In genomic region chr13:97630725-97631124, GRCh38 we compare ENCODE assay signal across 14 cellular contexts.
"Had no signal": no experiment of that assay in that cellular context is flagged by ENCODE, and none has a peak within 500 bp of the region (broad histone marks: within the 10 kb centered on the region; RNA-seq: fewer than 3 reads in every experiment).

No MANE protein-coding gene starts in this region.

- ATAC-seq: activated CD4-positive, alpha-beta T cell treated with anti-CD3 and anti-CD28 coated beads for 36 hours; esophagus mucosa; gastroesophageal sphincter; heart right ventricle; left ventricle myocardium superior had no signal

- DNase-seq: activated CD4-positive, alpha-beta T cell treated with anti-CD3 and anti-CD28 coated beads for 36 hours; activated CD4-positive, alpha-beta T cell treated with anti-CD3 and anti-CD28 coated beads, Interleukin-2, amount 50 U/mL, for 48 hours; activated gamma-delta T cell treated with Interleukin-2 at 50 U/mL for 16 hours; adrenal gland; effector CD4-positive, alpha-beta T cell; heart right ventricle; left ventricle myocardium superior; stimulated activated CD4-positive, alpha-beta T cell treated with anti-CD3 and anti-CD28 coated beads, Interleukin-12 subunit alpha, Interleukin-12 subunit beta, amount 100 ng/mL, for 4 hours; stimulated activated CD4-positive, alpha-beta T cell treated with anti-CD3 and anti-CD28 coated beads, Interleukin-1b, Interleukin-23, amount 100 ng/mL, for 48 hours; stimulated activated CD8-positive, alpha-beta memory T cell treated with anti-CD3 and anti-CD28 coated beads, Interleukin-4, amount 100 ng/mL, for 48 hours; stimulated activated naive CD4-positive, alpha-beta T cell treated with Interleukin-2 at 50 U/mL for 16 hours; trophoblast cell had no signal
